ENCODE assay signal across 27 cellular contexts in the genomic region with DNA sequence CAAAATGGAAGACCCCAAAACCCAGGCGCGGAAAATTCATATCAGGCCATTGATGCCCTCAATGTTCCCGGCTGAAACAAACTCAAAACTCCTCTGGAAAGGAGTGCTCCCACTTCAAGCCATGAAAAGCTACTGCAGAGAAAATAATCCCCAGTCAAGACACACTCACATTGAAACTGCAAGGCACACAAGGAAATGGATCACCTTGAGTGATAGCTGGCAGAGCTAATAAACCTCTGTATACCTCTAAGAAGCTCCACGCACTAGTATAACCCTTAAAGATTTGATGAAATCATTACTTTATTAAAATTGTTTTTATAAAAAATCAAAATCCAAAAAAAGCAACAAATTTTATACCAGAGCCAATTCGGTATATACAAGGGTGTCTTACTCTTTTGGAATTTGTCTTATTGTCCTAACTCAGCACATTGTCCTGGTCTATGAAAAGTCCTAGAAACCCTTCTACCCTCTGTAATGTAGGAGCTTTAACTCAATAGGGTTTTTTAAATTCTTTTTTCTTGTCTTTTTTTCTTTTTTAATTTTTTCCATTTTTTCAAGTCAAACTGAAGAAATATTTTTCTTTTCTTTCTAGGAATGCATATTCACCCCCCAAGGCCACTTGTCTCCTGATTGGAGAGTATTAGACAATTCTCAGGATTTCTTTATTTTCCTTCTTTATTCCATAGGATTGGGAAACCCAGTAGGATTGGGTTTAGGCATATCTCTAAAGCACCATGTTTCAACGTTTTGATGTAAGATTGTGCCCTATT. TPM values are rescaled to one million over a fixed set of nuclear protein-coding genes. Genes with fewer than 3 reads are reported as not detected.
DNase-seq lines count a peak whose midpoint lies in the region; ATAC-seq, FAIRE-seq and TF ChIP-seq lines count a peak whose summit lies in the region.
"Had no signal": no experiment of that assay in that cellular context is flagged by ENCODE, and none has a peak within 500 bp of the region (broad histone marks: within the 10 kb centered on the region; RNA-seq: fewer than 3 reads in every experiment).

No MANE protein-coding gene starts in this region.

- no peak overlapping the region for H2AFZ ChIP-seq in K562 (ENCODE audit: low read depth, low read length)
- H2AFZ ChIP-seq in smooth muscle cell (ENCODE audit: low read depth), result no peak overlapping the region

- H3K36me3 ChIP-seq in K562 (ENCODE audit: control insufficient read depth, insufficient read depth, low read length) (no peaks in the 10 kb centered on the region), smooth muscle cell (ENCODE audit: low read depth) (no peaks in the 10 kb centered on the region), Caco-2 (ENCODE audit: control insufficient read depth, insufficient read depth, low read length) (no peaks in the 10 kb centered on the region)
- H3K36me3 ChIP-seq: BLaER1 treated with 17β-estradiol and CSF1 and Interleukin-3, amounts not matched to agents 10 nM and 100 nM had no signal

- BruUV-seq in K562 (replicated peaks; lab: Mats Ljungman, UMichigan) (no TSS peak), Caco-2 (replicated peaks; lab: Mats Ljungman, UMichigan) (no TSS peak)

- no peaks in the 10 kb centered on the region for H3K36me3 Mint-ChIP-seq in natural killer cell treated with Interleukin-12 subunit alpha and Interleukin-12 subunit beta and Interleukin-15 and Interleukin-18, amount 100 ng/mL, for 72 hours
- no peaks in the 10 kb centered on the region for H3K36me3 Mint-ChIP-seq in natural killer cell
- H3K36me3 Mint-ChIP-seq in Caco-2 (ENCODE audit: insufficient read depth, unreplicated experiment), result peaks cover 5% of the 10 kb centered on the region
- H3K36me3 Mint-ChIP-seq: CD8-positive, alpha-beta T cell had no signal

- H3K27ac ChIP-seq in K562 (ENCODE audit: extremely low read depth, low read depth, low read length) (no peak overlapping the region), smooth muscle cell (ENCODE audit: low read depth) (no peak overlapping the region)
- H3K27ac ChIP-seq: 22Rv1, A549, C4-2B had no signal

- CTCF ChIA-PET in K562 (lab: Yijun Ruan, JAX; ENCODE audit: low intra/inter-chr PET ratio) (no interaction called here), Caco-2 (lab: Charles Lee) (no interaction called here)

- H3K4me2 ChIP-seq in K562 (ENCODE audit: insufficient read depth, low read length) (no peak overlapping the region), smooth muscle cell (peak overlapping the region; percentile 5)
- H3K4me2 ChIP-seq: A549 had no signal

- TF ChIP-seq POLR2A in K562 (conservative IDR thresholded peaks at IDR 0.05), result no peak

- no peak overlapping the region for H3K27ac Mint-ChIP-seq in natural killer cell treated with Interleukin-12 subunit alpha and Interleukin-12 subunit beta and Interleukin-15 and Interleukin-18, amount 100 ng/mL, for 72 hours
- H3K27ac Mint-ChIP-seq in natural killer cell (no peak overlapping the region), Caco-2 (ENCODE audit: unreplicated experiment) (no peak overlapping the region)
- H3K27ac Mint-ChIP-seq: B cell; CD4-positive, alpha-beta T cell; CD8-positive, alpha-beta T cell had no signal

- no peak for TF ChIP-seq EP300 in K562 (IDR thresholded peaks at IDR 0.05; ENCODE audit: low read length)

- H3K4me3 ChIP-seq in K562 (no peak overlapping the region), smooth muscle cell (no peak overlapping the region), Caco-2 (ENCODE audit: low read depth, low read length) (no peak overlapping the region)
- H3K4me3 ChIP-seq: A549; BLaER1 treated with 17β-estradiol and CSF1 and Interleukin-3, amounts not matched to agents 10 nM and 100 nM; GM12878 had no signal

- TF ChIP-seq CTCF in natural killer cell (IDR thresholded peaks at IDR 0.05) (no peak), K562 (IDR thresholded peaks at IDR 0.05 in 2 of 3, conservative IDR thresholded peaks at IDR 0.05 in 1 of 3; ENCODE audit: insufficient read depth in 2 of 3, low read depth in 1 of 3, low read length in 3 of 3) (no peak), smooth muscle cell (IDR thresholded peaks at IDR 0.05; ENCODE audit: borderline replicate concordance, insufficient read depth, poor library complexity, severe bottlenecking) (no peak), Caco-2 (IDR thresholded peaks at IDR 0.05; ENCODE audit: insufficient read depth in 1 of 2, low read depth in 1 of 2, low read length in 1 of 2, severe bottlenecking in 1 of 2, unreplicated experiment in 1 of 2) (no peak)

- no peaks in the 10 kb centered on the region for H4K20me1 ChIP-seq in K562 (replicated peaks; ENCODE audit: control insufficient read depth, insufficient read depth, low read length)
- H4K20me1 ChIP-seq in smooth muscle cell (ENCODE audit: low read depth), result peaks cover 7% of the 10 kb centered on the region
- H4K20me1 ChIP-seq: BLaER1 treated with 17β-estradiol and CSF1 and Interleukin-3, amounts not matched to agents 10 nM and 100 nM had no signal

- peaks cover 7 to 18% of the 10 kb centered on the region in 2 donors for H3K4me1 Mint-ChIP-seq in natural killer cell treated with Interleukin-12 subunit alpha and Interleukin-12 subunit beta and Interleukin-15 and Interleukin-18, amount 100 ng/mL, for 72 hours (ENCODE audit: low read depth in 2 of 2)
- H3K4me1 Mint-ChIP-seq in natural killer cell (peaks cover 10 to 16% of the 10 kb centered on the region in 2 donors), Caco-2 (ENCODE audit: low read depth, unreplicated experiment) (peaks cover 16% of the 10 kb centered on the region)

- H3K4me3 Mint-ChIP-seq in natural killer cell treated with Interleukin-12 subunit alpha and Interleukin-12 subunit beta and Interleukin-15 and Interleukin-18, amount 100 ng/mL, for 72 hours, result no peak overlapping the region
- H3K4me3 Mint-ChIP-seq in natural killer cell, result no peak overlapping the region
- H3K4me3 Mint-ChIP-seq in Caco-2 (ENCODE audit: unreplicated experiment), result no peak overlapping the region
- H3K4me3 Mint-ChIP-seq: B cell; CD4-positive, alpha-beta T cell; CD8-positive, alpha-beta T cell had no signal

- H3K9ac ChIP-seq in K562 (ENCODE audit: insufficient read depth in 1 of 2, low read depth in 2 of 2, low read length in 2 of 2), result no peak overlapping the region
- no peak overlapping the region for H3K9ac ChIP-seq in smooth muscle cell (ENCODE audit: low read depth)
- H3K9ac ChIP-seq: BLaER1 treated with 17β-estradiol and CSF1 and Interleukin-3, amounts not matched to agents 10 nM and 100 nM had no signal

- H3K27me3 ChIP-seq in K562 (ENCODE audit: control insufficient read depth in 2 of 2, insufficient read depth in 2 of 2, low read length in 2 of 2) (peaks cover 0 to 17% of the 10 kb centered on the region in 2 experiments; a peak in 2 of 5 replicates), smooth muscle cell (ENCODE audit: low read depth) (peaks cover 75% of the 10 kb centered on the region), Caco-2 (replicated peaks; ENCODE audit: control insufficient read depth, insufficient read depth, low read length) (no peaks in the 10 kb centered on the region)
- H3K27me3 ChIP-seq: BLaER1 treated with 17β-estradiol and CSF1 and Interleukin-3, amounts not matched to agents 10 nM and 100 nM had no signal

- H3K9me3 Mint-ChIP-seq in natural killer cell treated with Interleukin-12 subunit alpha and Interleukin-12 subunit beta and Interleukin-15 and Interleukin-18, amount 100 ng/mL, for 72 hours, result no peaks in the 10 kb centered on the region
- H3K9me3 Mint-ChIP-seq in natural killer cell, result no peaks in the 10 kb centered on the region
- no peaks in the 10 kb centered on the region for H3K9me3 Mint-ChIP-seq in Caco-2 (ENCODE audit: unreplicated experiment)
- H3K9me3 Mint-ChIP-seq: CD4-positive, alpha-beta T cell; CD8-positive, alpha-beta T cell had no signal

- no peaks in the 10 kb centered on the region for H3K9me3 ChIP-seq in K562 (replicated peaks; ENCODE audit: control insufficient read depth, insufficient read depth, low read depth, low read length)
- no peaks in the 10 kb centered on the region for H3K9me3 ChIP-seq in smooth muscle cell (replicated peaks; ENCODE audit: low read depth)
- H3K9me3 ChIP-seq in Caco-2, result no peaks in the 10 kb centered on the region
- H3K9me3 ChIP-seq: A549 had no signal

- intact Hi-C loops in natural killer cell (cut with micrococcal nuclease), result no loop called here
- intact Hi-C loops in K562 (cut with micrococcal nuclease), result no loop called here
- intact Hi-C loops in Caco-2 (cut with micrococcal nuclease; ENCODE audit: unreplicated experiment), result no loop called here

- peaks cover 0 to 7% of the 10 kb centered on the region in 2 donors for H3K27me3 Mint-ChIP-seq in natural killer cell treated with Interleukin-12 subunit alpha and Interleukin-12 subunit beta and Interleukin-15 and Interleukin-18, amount 100 ng/mL, for 72 hours
- H3K27me3 Mint-ChIP-seq in natural killer cell (ENCODE audit: low read depth in 2 of 2), result peaks cover 0 to 4% of the 10 kb centered on the region in 2 donors
- H3K27me3 Mint-ChIP-seq in Caco-2 (ENCODE audit: insufficient read depth, unreplicated experiment), result no peaks in the 10 kb centered on the region
- H3K27me3 Mint-ChIP-seq: B cell; CD4-positive, alpha-beta T cell had no signal

- peaks cover 3% of the 10 kb centered on the region for H3F3A ChIP-seq in smooth muscle cell (ENCODE audit: low read depth)

- 62% methylated on average over 6 of the region's 6 CpGs for WGBS in K562 (ENCODE audit: insufficient coverage, low coverage, missing lambda C conversion rate)
- 86% methylated on average over 6 of the region's 6 CpGs for WGBS in smooth muscle cell (ENCODE audit: low lambda C conversion rate)

- FAIRE-seq in K562 (lab: Jason Lieb, UNC), result no peak
- FAIRE-seq: A549, GM12878, GM12892, GM18507 had no signal

- no peak for TF ChIP-seq RAD21 in K562 (CRISPR knock-in tag; conservative IDR thresholded peaks at IDR 0.05 in 1 of 2, IDR thresholded peaks at IDR 0.05 in 1 of 2)

- no peak for ATAC-seq in natural killer cell treated with Interleukin-12 subunit alpha and Interleukin-12 subunit beta and Interleukin-15 and Interleukin-18, amount 100 ng/mL, for 72 hours
- ATAC-seq in natural killer cell (no peak), K562 (no peak), GM21528 (IDR thresholded peaks at IDR 0.05; ENCODE audit: low FRiP score, unreplicated experiment) (no peak)
- ATAC-seq: A549; CD8-positive, alpha-beta T cell; GM12878 had no signal

- no peaks in the 10 kb centered on the region for H3K9me1 ChIP-seq in K562 (ENCODE audit: control insufficient read depth, insufficient read depth, low read length)

- peak; percentile 18 for DNase-seq in natural killer cell treated with Interleukin-12 subunit alpha and Interleukin-12 subunit beta and Interleukin-15 and Interleukin-18, amount 100 ng/mL, for 72 hours (ENCODE audit: low spot score)
- DNase-seq in natural killer cell, result no peak
- no peak for DNase-seq in K562 (ENCODE audit: extremely low read depth in 1 of 4, low spot score in 3 of 4)
- no peak for DNase-seq in smooth muscle cell (lab: John Stamatoyannopoulos, UW; ENCODE audit: unreplicated experiment)
- DNase-seq in Caco-2, result no peak
- DNase-seq: AML-193; CD4-positive, alpha-beta T cell; CD8-positive, alpha-beta T cell; DMS 273 treated with DMSO at 0.1 percent for 48 hours; DMS153; DMS79; DND-41; EL; GDM1 had no signal

- in situ Hi-C loops in K562 (cut with MboI), result no loop called here

- H3K79me2 ChIP-seq in K562 (ENCODE audit: control insufficient read depth, insufficient read depth, low read length) (no peaks in the 10 kb centered on the region), smooth muscle cell (ENCODE audit: low read depth) (no peaks in the 10 kb centered on the region)

- POLR2A ChIA-PET in K562 (lab: Yijun Ruan, JAX), result interaction anchor here (1.0 kb wide), 1 partner anchor 9 kb away, joined by 4 read pairs; the partner anchor contains the start of genes CCR5AS and CCRL2
- POLR2A ChIA-PET in Caco-2 (lab: Charles Lee), result no interaction called here

- H3K4me1 ChIP-seq in K562 (replicated peaks in 1 of 2; ENCODE audit: control insufficient read depth in 2 of 2, insufficient read depth in 2 of 2, low read length in 2 of 2), result peaks cover 10 to 44% of the 10 kb centered on the region in 2 experiments
- no peaks in the 10 kb centered on the region for H3K4me1 ChIP-seq in smooth muscle cell (ENCODE audit: low read depth)
- peaks cover 5% of the 10 kb centered on the region for H3K4me1 ChIP-seq in Caco-2
- H3K4me1 ChIP-seq: A549 had no signal

RNA-seq across cellular contexts. Expression of gene CCRL2, which starts 8.7 kb away (rescaled TPM):
- total RNA-seq in natural killer cell treated with Interleukin-12 subunit alpha and Interleukin-12 subunit beta and Interleukin-15 and Interleukin-18, amount 100 ng/mL, for 72 hours, result 1 to 10 TPM; 4.0 to 6.2 TPM
- total RNA-seq in natural killer cell, result 1 to 10 TPM; 3.0 to 4.6 (median 3.8) TPM
- 7.7 and 14.6 TPM in 2 replicates for total RNA-seq in K562 (2011; cell fraction: chromatin; rRNA removed; ENCODE audit: low replicate concordance)
- total RNA-seq in K562 (2011; cell fraction: nucleolus; rRNA removed), result 9.2 and 13.7 TPM in 2 replicates
- total RNA-seq in K562 (2011; cell fraction: nucleoplasm; rRNA removed), result 12.1 and 14.7 TPM in 2 replicates
- total RNA-seq in K562 (2014; rRNA removed), result 3.6 and 4.1 TPM in 2 replicates
- 3.4 and 4.5 TPM in 2 replicates for total RNA-seq in K562 (2014; rRNA removed; fragmentation: Illumina TruSeq; extraction: Trizol)
- total RNA-seq in K562 (2015; rRNA removed; fragmentation: Illumina TruSeq; extraction: Trizol), result 3.1 and 4.0 TPM in 2 replicates
- 3.3 and 3.5 TPM in 2 replicates for total RNA-seq in K562 (2021)
- 4.2 and 5.4 TPM in 2 replicates for polyA plus RNA-seq in K562 (2011; rRNA removed)
- polyA plus RNA-seq in K562 (2011; cell fraction: cytosol; rRNA removed), result 3.2 and 4.8 TPM in 2 replicates
- polyA plus RNA-seq in K562 (2011; cell fraction: nucleus; rRNA removed), result 5.8 and 6.6 TPM in 2 replicates
- 4.8 and 12.0 TPM in 2 replicates for polyA plus RNA-seq in K562 (2012)
- polyA plus RNA-seq in K562 (2014; fragmentation: Illumina TruSeq; extraction: Trizol), result 3.2 and 3.4 TPM in 2 replicates
- 1 to 10 TPM; 4.3 to 5.7 TPM for polyA plus RNA-seq in K562 (2014; fragmentation: Nextera tagmentation; extraction: Ambion mirVana)
- polyA plus RNA-seq in K562 (2014; rRNA removed), result 2.2 and 3.5 TPM in 2 replicates
- 5.5 and 6.4 TPM in 2 replicates for polyA minus RNA-seq in K562 (2011; rRNA and poly(A)+ RNA removed)
- 3.1 TPM in 1 of 2 replicates, not detected in the other for polyA minus RNA-seq in K562 (2011; cell fraction: cytosol; rRNA and poly(A)+ RNA removed)
- polyA minus RNA-seq in K562 (2011; cell fraction: nucleus; rRNA and poly(A)+ RNA removed), result 11.4 and 11.7 TPM in 2 replicates
- not detected in 2 replicates for total RNA-seq in smooth muscle cell
- polyA plus RNA-seq in smooth muscle cell, result not detected in 2 replicates
- 0.44 and 1.0 TPM in 2 replicates for total RNA-seq in Caco-2 (2022)
- total RNA-seq: A172 had no signal
- polyA plus RNA-seq: A549, BJ had no signal

RNA-seq across cellular contexts. Expression of gene CCR5, which starts 27.6 kb away (rescaled TPM):
- total RNA-seq in natural killer cell treated with Interleukin-12 subunit alpha and Interleukin-12 subunit beta and Interleukin-15 and Interleukin-18, amount 100 ng/mL, for 72 hours, result 10 to 100 TPM; 28.3 to 46.2 TPM
- total RNA-seq in natural killer cell, result 1 to 10 TPM in 2 of 3 donors, under 1 TPM in 1; 0.59 to 7.6 (median 1.0) TPM
- not detected in 2 replicates for total RNA-seq in K562 (2011; cell fraction: chromatin; rRNA removed; ENCODE audit: low replicate concordance)
- total RNA-seq in K562 (2011; cell fraction: nucleolus; rRNA removed), result not detected in 2 replicates
- total RNA-seq in K562 (2011; cell fraction: nucleoplasm; rRNA removed), result not detected in 2 replicates
- total RNA-seq in K562 (2014; rRNA removed), result not detected in 2 replicates
- not detected in 2 replicates for total RNA-seq in K562 (2014; rRNA removed; fragmentation: Illumina TruSeq; extraction: Trizol)
- not detected in 2 replicates for total RNA-seq in K562 (2015; rRNA removed; fragmentation: Illumina TruSeq; extraction: Trizol)
- not detected in 2 replicates for total RNA-seq in K562 (2021)
- not detected in 2 replicates for polyA plus RNA-seq in K562 (2011; rRNA removed)
- not detected in 2 replicates for polyA plus RNA-seq in K562 (2011; cell fraction: cytosol; rRNA removed)
- not detected in 2 replicates for polyA plus RNA-seq in K562 (2011; cell fraction: nucleus; rRNA removed)
- not detected in 2 replicates for polyA plus RNA-seq in K562 (2012)
- polyA plus RNA-seq in K562 (2014; fragmentation: Illumina TruSeq; extraction: Trizol), result not detected in 2 replicates
- not detected for polyA plus RNA-seq in K562 (2014; fragmentation: Nextera tagmentation; extraction: Ambion mirVana)
- polyA plus RNA-seq in K562 (2014; rRNA removed), result not detected in 2 replicates
- not detected in 2 replicates for polyA minus RNA-seq in K562 (2011; rRNA and poly(A)+ RNA removed)
- not detected in 2 replicates for polyA minus RNA-seq in K562 (2011; cell fraction: cytosol; rRNA and poly(A)+ RNA removed)
- not detected in 2 replicates for polyA minus RNA-seq in K562 (2011; cell fraction: nucleus; rRNA and poly(A)+ RNA removed)
- total RNA-seq in smooth muscle cell, result not detected in 2 replicates
- polyA plus RNA-seq in smooth muscle cell, result not detected in 2 replicates
- total RNA-seq in Caco-2 (2022), result not detected in 2 replicates
- total RNA-seq: A172, Daoy had no signal
- polyA plus RNA-seq: A549, BJ had no signal

RNA-seq across cellular contexts. Expression of gene CCR2, which starts 44.5 kb away (rescaled TPM):
- total RNA-seq in natural killer cell treated with Interleukin-12 subunit alpha and Interleukin-12 subunit beta and Interleukin-15 and Interleukin-18, amount 100 ng/mL, for 72 hours, result 1 to 10 TPM in 1 of 2 donors, under 1 TPM in 1; 0.48 to 2.5 TPM
- total RNA-seq in natural killer cell, result 1 to 10 TPM in 2 of 3 donors, under 1 TPM in 1; 0.21 to 9.8 (median 1.7) TPM
- not detected in 2 replicates for total RNA-seq in K562 (2011; cell fraction: chromatin; rRNA removed; ENCODE audit: low replicate concordance)
- not detected in 2 replicates for total RNA-seq in K562 (2011; cell fraction: nucleolus; rRNA removed)
- not detected in 2 replicates for total RNA-seq in K562 (2011; cell fraction: nucleoplasm; rRNA removed)
- not detected in 2 replicates for total RNA-seq in K562 (2014; rRNA removed)
- not detected in 2 replicates for total RNA-seq in K562 (2014; rRNA removed; fragmentation: Illumina TruSeq; extraction: Trizol)
- not detected in 2 replicates for total RNA-seq in K562 (2015; rRNA removed; fragmentation: Illumina TruSeq; extraction: Trizol)
- total RNA-seq in K562 (2021), result not detected in 2 replicates
- polyA plus RNA-seq in K562 (2011; rRNA removed), result not detected in 2 replicates
- not detected in 2 replicates for polyA plus RNA-seq in K562 (2011; cell fraction: cytosol; rRNA removed)
- not detected in 2 replicates for polyA plus RNA-seq in K562 (2011; cell fraction: nucleus; rRNA removed)
- polyA plus RNA-seq in K562 (2012), result not detected in 2 replicates
- not detected in 2 replicates for polyA plus RNA-seq in K562 (2014; fragmentation: Illumina TruSeq; extraction: Trizol)
- polyA plus RNA-seq in K562 (2014; fragmentation: Nextera tagmentation; extraction: Ambion mirVana), result not detected
- not detected in 2 replicates for polyA plus RNA-seq in K562 (2014; rRNA removed)
- not detected in 2 replicates for polyA minus RNA-seq in K562 (2011; rRNA and poly(A)+ RNA removed)
- polyA minus RNA-seq in K562 (2011; cell fraction: cytosol; rRNA and poly(A)+ RNA removed), result not detected in 2 replicates
- not detected in 2 replicates for polyA minus RNA-seq in K562 (2011; cell fraction: nucleus; rRNA and poly(A)+ RNA removed)
- not detected in 2 replicates for total RNA-seq in smooth muscle cell
- not detected in 2 replicates for polyA plus RNA-seq in smooth muscle cell
- total RNA-seq in Caco-2 (2022), result not detected in 2 replicates
- total RNA-seq: A172, Daoy, G401 had no signal
- polyA plus RNA-seq: A549, BJ had no signal
